ENCODE assay signal across 1 cellular context in genomic region chr9:37753489-37754190, GRCh38.
TF ChIP-seq lines count a peak whose summit lies in the region.

Gene TRMT10B, plus strand, starts transcription at chr9:37753805. Its CDS starts 8,127 bp downstream, at chr9:37761932.

TF ChIP-seq in GM12878, 131 proteins besides CTCF, POLR2A, EP300 and RAD21 (continued from another document):
- peak; percentile 12; the same call in 1 of the 2 replicates for TF ChIP-seq USF2 (IDR thresholded peaks at IDR 0.05; ENCODE audit: borderline replicate concordance, low read depth, low read length)
- peak; percentile 77 for TF ChIP-seq POLR2AphosphoS5 (IDR thresholded peaks at IDR 0.05; ENCODE audit: low read length)
- peak; percentile 38; the same call in 1 of the 2 replicates for TF ChIP-seq NKRF (conservative IDR thresholded peaks at IDR 0.05)
- peak; percentile 79 for TF ChIP-seq SIX5 (IDR thresholded peaks at IDR 0.05; ENCODE audit: low read depth, low read length, severe bottlenecking)
- no peak for TF ChIP-seq LARP7 (IDR thresholded peaks at IDR 0.05)
- TF ChIP-seq ZBTB40 (IDR thresholded peaks at IDR 0.05; ENCODE audit: borderline replicate concordance) = peak; percentile 74; the same call in 1 of the 2 replicates
- TF ChIP-seq MEF2B (IDR thresholded peaks at IDR 0.05; ENCODE audit: partially characterized antibody, poor library complexity, severe bottlenecking) = peak; percentile 40
- TF ChIP-seq PML (IDR thresholded peaks at IDR 0.05; ENCODE audit: low read length) = 0 out of 2 replicates have a peak, but pooled peaks have one; percentile 19
- peak; percentile 79 for TF ChIP-seq CREB1 (IDR thresholded peaks at IDR 0.05; ENCODE audit: low read depth)
- TF ChIP-seq ZZZ3 (IDR thresholded peaks at IDR 0.05; ENCODE audit: control insufficient read depth, insufficient read length, low read depth) = no peak
- no peak for TF ChIP-seq SP1 (IDR thresholded peaks at IDR 0.05; ENCODE audit: low read depth, low read length)
- peak; percentile 80 for TF ChIP-seq GABPA (IDR thresholded peaks at IDR 0.05; ENCODE audit: low read depth)
